8 cellular contexts compared by ENCODE assay signal in genomic region chr2:43228341-43228751, GRCh38. TPM values are rescaled to one million over a fixed set of nuclear protein-coding genes. Genes with fewer than 3 reads are reported as not detected.
A peak's percentile ranks its signal among the peaks of the same experiment; 100 is the strongest.
DNase-seq lines count a peak whose midpoint lies in the region; ATAC-seq and TF ChIP-seq lines count a peak whose summit lies in the region.

No MANE protein-coding gene starts in this region.

- TF ChIP-seq POLR2A in body of pancreas (IDR thresholded peaks at IDR 0.05): no peak
- TF ChIP-seq POLR2A in vagina (IDR thresholded peaks at IDR 0.05): no peak

- H3K9me3 ChIP-seq in left ventricle myocardium inferior (replicated peaks): no peaks in the 10 kb centered on the region
- H3K9me3 ChIP-seq in body of pancreas: no peaks in the 10 kb centered on the region
- H3K9me3 ChIP-seq in mucosa of stomach (ENCODE audit: control insufficient read depth, low read length): no peaks in the 10 kb centered on the region
- H3K9me3 ChIP-seq in vagina: no peaks in the 10 kb centered on the region

- no peak for TF ChIP-seq CTCF in left ventricle myocardium inferior (IDR thresholded peaks at IDR 0.05; ENCODE audit: borderline replicate concordance)
- no peak for TF ChIP-seq CTCF in body of pancreas (IDR thresholded peaks at IDR 0.05)
- TF ChIP-seq CTCF in vagina (IDR thresholded peaks at IDR 0.05): no peak

- intact Hi-C loops in left ventricle myocardium inferior (cut with micrococcal nuclease) (loop anchor here (2.0 to 10.0 kb wide), 4 partner anchors 94 to 284 kb away; no protein-coding TSS in a partner anchor), left ventricle myocardium superior (cut with micrococcal nuclease) (loop anchor here (10.0 kb wide), 4 partner anchors 94 to 374 kb away; no protein-coding TSS in a partner anchor), body of pancreas (cut with DNase I) (no loop called here), vagina (cut with DNase I) (loop anchor here (2.0 to 10.0 kb wide), 6 partner anchors 156 to 364 kb away; no protein-coding TSS in a partner anchor)

- ATAC-seq in left ventricle myocardium superior: no peak
- no peak for ATAC-seq in body of pancreas
- no peak for ATAC-seq in HG03175 (IDR thresholded peaks at IDR 0.05; ENCODE audit: unreplicated experiment)
- no peak for ATAC-seq in GM21515 (IDR thresholded peaks at IDR 0.05; ENCODE audit: unreplicated experiment)
- ATAC-seq in HG03439 (IDR thresholded peaks at IDR 0.05; ENCODE audit: unreplicated experiment): no peak

- peaks cover 24% of the 10 kb centered on the region for H3K36me3 ChIP-seq in left ventricle myocardium inferior
- peaks cover 1 to 8% of the 10 kb centered on the region in 2 donors for H3K36me3 ChIP-seq in body of pancreas (replicated peaks in 1 of 2; ENCODE audit: insufficient read depth in 1 of 2, low read depth in 2 of 2)
- H3K36me3 ChIP-seq in mucosa of stomach (ENCODE audit: control insufficient read depth, insufficient read depth, low read length): peaks cover 9% of the 10 kb centered on the region
- peaks cover 0 to 33% of the 10 kb centered on the region in 2 donors for H3K36me3 ChIP-seq in vagina

- DNase-seq in left ventricle myocardium inferior (no peak), left ventricle myocardium superior (no peak), body of pancreas (peak in 2 of 4 donors; percentile 47 to 48), vagina (ENCODE audit: extremely low spot score in 2 of 2) (peak in 1 of 2 donors; percentile 92)

- 12 to 15% methylated on average over 2 of the region's 2 CpGs for WGBS in body of pancreas, 2 donors

- H3K27ac ChIP-seq in left ventricle myocardium inferior (replicated peaks) (peak overlapping the region; percentile 99), body of pancreas (peak overlapping the region; percentile 97 to 98 (median 97)), vagina (peak overlapping the region; percentile 98)

- H3K4me3 ChIP-seq in left ventricle myocardium inferior: peak overlapping the region; percentile 94
- no peak overlapping the region for H3K4me3 ChIP-seq in body of pancreas
- H3K4me3 ChIP-seq in mucosa of stomach (ENCODE audit: low read length): peak overlapping the region; percentile 68
- peak overlapping the region in 1 of 2 donors; percentile 99 for H3K4me3 ChIP-seq in vagina

- no peaks in the 10 kb centered on the region for H3K27me3 ChIP-seq in left ventricle myocardium inferior (ENCODE audit: low read depth)
- H3K27me3 ChIP-seq in body of pancreas: no peaks in the 10 kb centered on the region
- no peaks in the 10 kb centered on the region for H3K27me3 ChIP-seq in mucosa of stomach (ENCODE audit: control insufficient read depth, insufficient read depth, low read length)
- no peaks in the 10 kb centered on the region for H3K27me3 ChIP-seq in vagina

- peak overlapping the region; percentile 93 for H3K9ac ChIP-seq in mucosa of stomach (ENCODE audit: low read length)

- H3K4me1 ChIP-seq in left ventricle myocardium inferior (peaks cover 69% of the 10 kb centered on the region), body of pancreas (peaks cover 25% of the 10 kb centered on the region), mucosa of stomach (ENCODE audit: control insufficient read depth, insufficient read depth, low read length) (peaks cover 22% of the 10 kb centered on the region), vagina (peaks cover 21% of the 10 kb centered on the region)

RNA-seq across cellular contexts. Expression of gene ZFP36L2, which starts 1.9 kb away (rescaled TPM):
- total RNA-seq in left ventricle myocardium inferior (48.5 TPM), left ventricle myocardium superior (55.0 TPM), body of pancreas (100 to 1,000 TPM in 1 of 2 donors, 10 to 100 TPM in 1; 57.1 to 116 TPM), vagina (206 TPM)

Comparison
In these comparisons a context has a peak if more than half of its experiments do, and no peak if none do; other contexts are left out.
1. H3K4me3 ChIP-seq: peak in left ventricle myocardium inferior (single experiment) and mucosa of stomach (single experiment); none in body of pancreas (0 of 2).
2. Peak in every context shown above with its lines, with median percentiles within 50 percentile points of each other: H3K27ac ChIP-seq.